28 cellular contexts compared by ENCODE assay signal in the genomic region with DNA sequence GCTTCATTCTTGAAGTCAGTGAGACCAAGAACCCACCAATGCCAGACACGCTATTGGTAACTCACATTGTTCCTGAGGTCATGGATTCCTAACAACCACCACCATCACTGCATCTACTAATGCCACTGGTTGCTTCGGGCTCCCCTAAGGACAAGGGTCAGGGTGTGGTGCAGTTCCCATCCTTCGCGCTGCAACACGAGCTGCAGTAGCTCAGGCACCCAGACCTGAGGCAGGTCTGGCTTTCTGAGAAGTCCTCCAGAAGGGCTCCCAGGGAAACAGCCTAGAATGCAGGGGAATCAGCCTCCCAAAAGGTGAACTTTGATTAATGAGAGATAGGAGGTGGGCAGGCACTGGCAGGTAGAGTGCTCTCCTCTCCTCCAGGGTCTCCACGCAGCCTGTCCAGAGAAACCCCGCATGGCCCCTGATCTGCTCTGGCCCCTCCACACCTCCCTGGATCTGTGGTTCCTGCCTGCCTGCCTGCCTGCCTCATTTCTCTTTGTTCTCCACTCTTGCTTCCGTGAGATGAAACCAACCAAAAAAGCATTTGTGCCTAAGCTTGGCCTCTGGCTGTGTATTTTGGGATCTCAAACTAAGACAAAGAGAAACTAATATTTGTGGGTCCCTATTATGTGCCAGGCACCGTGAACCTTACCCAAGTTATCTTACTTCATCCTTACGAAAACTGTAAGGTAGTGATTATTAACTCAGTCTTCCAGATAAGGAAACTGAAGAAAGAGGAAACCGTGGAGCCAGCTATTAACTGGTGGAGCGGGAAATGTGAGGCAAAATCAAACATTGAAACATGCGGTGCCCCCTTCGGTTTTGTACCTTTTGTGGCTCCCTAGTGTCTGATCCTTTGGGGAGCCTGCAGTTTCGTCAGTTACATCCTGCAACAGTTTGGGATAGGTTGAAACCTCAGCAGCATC. TPM values are rescaled to one million over a fixed set of nuclear protein-coding genes. Genes with fewer than 3 reads are reported as not detected.
DNase-seq lines count a peak whose midpoint lies in the region; ATAC-seq, FAIRE-seq and TF ChIP-seq lines count a peak whose summit lies in the region.
"Had no signal": no experiment of that assay in that cellular context is flagged by ENCODE, and none has a peak within 500 bp of the region (broad histone marks: within the 10 kb centered on the region; RNA-seq: fewer than 3 reads in every experiment).

No MANE protein-coding gene starts in this region.

- H3K27ac ChIP-seq in HepG2 (ENCODE audit: extremely low read length, insufficient read depth, low read length) (no peak overlapping the region), right lobe of liver (no peak overlapping the region), duodenal mucosa (ENCODE audit: low read depth, low read length) (peak overlapping the region; percentile 45)
- H3K27ac ChIP-seq: adrenal gland, coronary artery, ovary, testis had no signal

- no TSS peak for BruUV-seq in HepG2 (replicated peaks; lab: Mats Ljungman, UMichigan)

- H4K20me1 ChIP-seq in HepG2 (ENCODE audit: insufficient read depth, low read length), result no peaks in the 10 kb centered on the region

- POLR2A ChIA-PET in HepG2 (lab: Yijun Ruan, JAX), result no interaction called here

- peak overlapping the region in 2 of 3 experiments; percentile 36 to 62; a peak in 4 of 6 replicates for H3K4me3 ChIP-seq in HepG2 (replicated peaks in 1 of 3; ENCODE audit: insufficient read depth in 1 of 3, low read depth in 2 of 3, low read length in 3 of 3)
- H3K4me3 ChIP-seq in right lobe of liver, result no peak overlapping the region
- H3K4me3 ChIP-seq in duodenal mucosa (ENCODE audit: low read depth in 1 of 2, low read length in 2 of 2), result peak overlapping the region; percentile 20 to 38
- H3K4me3 ChIP-seq: adrenal gland, coronary artery, HAP-1, ovary had no signal

- CTCF ChIA-PET in HepG2 (lab: Yijun Ruan, JAX; ENCODE audit: low intra/inter-chr PET ratio, low total read pairs), result no interaction called here

- H3K79me2 ChIP-seq in HepG2 (ENCODE audit: insufficient read depth, low read length), result no peaks in the 10 kb centered on the region

- peaks cover 7% of the 10 kb centered on the region for H3K9me3 Mint-ChIP-seq in nephron
- H3K9me3 Mint-ChIP-seq: activated CD4-positive, alpha-beta T cell treated with anti-CD3 and anti-CD28 coated beads, Interleukin-2, amount 10 ng/mL, durations not matched to agents 24 days and 14 days had no signal

- peaks cover 4% of the 10 kb centered on the region for H3K27me3 Mint-ChIP-seq in nephron (ENCODE audit: low read depth)

- DNase-seq in HepG2 (ENCODE audit: low spot score) (no peak), right lobe of liver (no peak), DMS53 (lab: John Stamatoyannopoulos, UW) (no peak), head of caudate nucleus (no peak), occipital lobe (lab: John Stamatoyannopoulos, UW) (no peak)
- DNase-seq: 8988T; activated CD4-positive, alpha-beta T cell treated with anti-CD3 and anti-CD28 coated beads, Interleukin-2, amount 10 ng/mL, durations not matched to agents 24 days and 14 days; activated naive CD4-positive, alpha-beta T cell treated with Interleukin-2 at 50 U/mL for 16 hours; activated T-cell treated with anti-CD3 and anti-CD28 coated beads, Interleukin-2, amount 50 U/mL, for 48 hours; adrenal gland; AML-193; DND-41; NCI-H1105 treated with DMSO at 0.1 percent for 48 hours; NCI-H2029 treated with DMSO at 0.1 percent for 48 hours; NCI-H2227 treated with DMSO at 0.1 percent for 48 hours; NCI-H774; ovary; right cardiac atrium; stimulated activated CD4-positive, alpha-beta T cell treated with anti-CD3 and anti-CD28 coated beads, Interleukin-4, amount 100 ng/mL, for 4 hours; stimulated activated naive CD4-positive, alpha-beta T cell had no signal

- TF ChIP-seq RAD21 in HepG2 (CRISPR knock-in tag; IDR thresholded peaks at IDR 0.05), result no peak

- peaks cover 56% of the 10 kb centered on the region for H3K4me1 Mint-ChIP-seq in nephron

- H3K4me2 ChIP-seq in HepG2 (ENCODE audit: low read depth, low read length), result peak overlapping the region; percentile 82

- H3K36me3 Mint-ChIP-seq in nephron (ENCODE audit: low read depth), result no peaks in the 10 kb centered on the region

- peak overlapping the region; percentile 9; the same call in 1 of the 2 replicates for H3K9ac ChIP-seq in HepG2 (ENCODE audit: insufficient read depth, low read depth, low read length)
- H3K9ac ChIP-seq in duodenal mucosa (ENCODE audit: low read depth in 1 of 2, low read length in 2 of 2), result peak overlapping the region; percentile 48 to 55

- H3K9me3 ChIP-seq in HepG2 (ENCODE audit: low read length) (no peaks in the 10 kb centered on the region), right lobe of liver (no peaks in the 10 kb centered on the region), duodenal mucosa (ENCODE audit: control insufficient read depth in 1 of 2, low read length in 2 of 2) (no peaks in the 10 kb centered on the region)
- H3K9me3 ChIP-seq: adrenal gland, ovary, testis had no signal

- peak overlapping the region; percentile 50 for H2AFZ ChIP-seq in HepG2 (ENCODE audit: low read length)

- intact Hi-C loops in HepG2 (cut with micrococcal nuclease; ENCODE audit: unreplicated experiment) (loop anchor here (5.0 kb wide), 1 partner anchor 173 kb away; no protein-coding TSS in a partner anchor), right lobe of liver (cut with DNase I) (no loop called here), head of caudate nucleus (cut with DNase I) (loop anchor here (5.0 kb wide), 1 partner anchor 42 kb away; the partner anchor contains the start of gene USP3)

- TF ChIP-seq EP300 in HepG2 (IDR thresholded peaks at IDR 0.05; ENCODE audit: low read depth in 2 of 2, low read length in 2 of 2) (no peak), HepG2 (CRISPR knock-in tag; IDR thresholded peaks at IDR 0.05; ENCODE audit: borderline replicate concordance) (no peak)

- peak; percentile 58 for ATAC-seq in HepG2
- ATAC-seq in right lobe of liver, result no peak
- no peak for ATAC-seq in HG02938 (IDR thresholded peaks at IDR 0.05; ENCODE audit: unreplicated experiment)
- ATAC-seq: SK-N-SH treated with all-trans-retinoic acid at 6 μM for 48 hours had no signal

- in situ Hi-C loops in HepG2 (cut with HindIII; ENCODE audit: extremely low pct_ligation_motif_present, low pct_unique_long_range_greater_than_20kb), result no loop called here

- FAIRE-seq in HepG2 (lab: Jason Lieb, UNC), result no peak
- FAIRE-seq: endometrium had no signal

- TF ChIP-seq POLR2A in HepG2 (IDR thresholded peaks at IDR 0.05; ENCODE audit: insufficient read depth in 1 of 2, low read depth in 2 of 2, low read length in 2 of 2) (no peak), right lobe of liver (IDR thresholded peaks at IDR 0.05) (no peak)

- H3K36me3 ChIP-seq in HepG2 (replicated peaks in 1 of 2; ENCODE audit: control insufficient read depth in 1 of 2, insufficient read depth in 2 of 2, low read length in 2 of 2) (no peaks in the 10 kb centered on the region), right lobe of liver (no peaks in the 10 kb centered on the region), duodenal mucosa (ENCODE audit: control insufficient read depth in 1 of 2, insufficient read depth in 2 of 2, low read length in 2 of 2) (no peaks in the 10 kb centered on the region)
- H3K36me3 ChIP-seq: adrenal gland, HAP-1, ovary had no signal

- H3K27me3 ChIP-seq in HepG2 (ENCODE audit: control insufficient read depth in 1 of 2, insufficient read depth in 2 of 2, low read length in 2 of 2) (no peaks in the 10 kb centered on the region; a peak in 1 of 5 replicates), right lobe of liver (no peaks in the 10 kb centered on the region), duodenal mucosa (ENCODE audit: control insufficient read depth in 1 of 2, insufficient read depth in 2 of 2, low read length in 2 of 2) (no peaks in the 10 kb centered on the region)
- H3K27me3 ChIP-seq: adrenal gland, ovary, testis had no signal

- peak overlapping the region in 1 of 3 experiments; percentile 31 for H3K4me3 Mint-ChIP-seq in nephron
- H3K4me3 Mint-ChIP-seq: activated CD4-positive, alpha-beta T cell treated with anti-CD3 and anti-CD28 coated beads, Interleukin-2, amount 10 ng/mL, durations not matched to agents 24 days and 14 days had no signal

- H3K4me1 ChIP-seq in HepG2 (ENCODE audit: insufficient read depth, low read length) (peaks cover 49% of the 10 kb centered on the region), right lobe of liver (peaks cover 0 to 8% (median 2%) of the 10 kb centered on the region in 4 donors), duodenal mucosa (ENCODE audit: control insufficient read depth in 1 of 2, insufficient read depth in 2 of 2, low read length in 2 of 2) (peaks cover 37 to 45% of the 10 kb centered on the region in 2 donors)
- H3K4me1 ChIP-seq: adrenal gland, HAP-1 had no signal

- H3K27ac Mint-ChIP-seq in nephron, result peak overlapping the region; percentile 46 to 78 (median 61)
- H3K27ac Mint-ChIP-seq: activated CD4-positive, alpha-beta T cell treated with anti-CD3 and anti-CD28 coated beads, Interleukin-2, amount 10 ng/mL, durations not matched to agents 24 days and 14 days had no signal

- WGBS in HepG2 (ENCODE audit: low lambda C conversion rate), result 13% methylated on average over 11 of the region's 15 CpGs
- 53% methylated on average over 8 of the region's 15 CpGs for WGBS in right lobe of liver (ENCODE audit: insufficient coverage, low coverage, low lambda C conversion rate, missing lambda C conversion rate)

- no peak for TF ChIP-seq CTCF in HepG2 (CRISPR knock-in tag; IDR thresholded peaks at IDR 0.05)
- TF ChIP-seq CTCF in right lobe of liver (IDR thresholded peaks at IDR 0.05), result no peak
- TF ChIP-seq CTCF in nephron (IDR thresholded peaks at IDR 0.05; ENCODE audit: unreplicated experiment in 3 of 3), result no peak

RNA-seq across cellular contexts. Expression of gene USP3, which starts 43.9 kb away (rescaled TPM):
- total RNA-seq in HepG2 (2016; rRNA removed; fragmentation: Illumina TruSeq; extraction: Trizol) (55.9 and 61.2 TPM in 2 replicates), right lobe of liver (10 to 100 TPM; 21.9 to 33.8 (median 24.8) TPM), occipital lobe (86.4 TPM)
- total RNA-seq in HepG2 (2016; cell fraction: cytosol; rRNA removed; fragmentation: Illumina TruSeq; extraction: Trizol; ENCODE audit: low read depth), result 201 and 217 TPM in 2 replicates
- total RNA-seq in HepG2 (2016; cell fraction: insoluble cytoplasmic fraction; rRNA removed; fragmentation: Illumina TruSeq; extraction: Trizol), result 52.9 and 64.6 TPM in 2 replicates
- 111 and 117 TPM in 2 replicates for total RNA-seq in HepG2 (2016; cell fraction: membrane; rRNA removed; fragmentation: Illumina TruSeq; extraction: Trizol)
- 87.7 and 94.7 TPM in 2 replicates for total RNA-seq in HepG2 (2016; cell fraction: nucleus; rRNA removed; fragmentation: Illumina TruSeq; extraction: Trizol)
- polyA plus RNA-seq in HepG2 (2011; rRNA removed), result 14.3 and 16.0 TPM in 2 replicates
- 10.3 and 13.3 TPM in 2 replicates for polyA plus RNA-seq in HepG2 (2011; cell fraction: cytosol; rRNA removed)
- 39.8 and 44.5 TPM in 2 replicates for polyA plus RNA-seq in HepG2 (2011; cell fraction: nucleus; rRNA removed)
- polyA plus RNA-seq in HepG2 (2012), result 36.2 and 40.8 TPM in 2 replicates
- polyA plus RNA-seq in HepG2 (2016; cell fraction: cytosol; fragmentation: Illumina TruSeq; extraction: Trizol; ENCODE audit: low read depth), result 10.3 and 13.7 TPM in 2 replicates
- 42.1 and 42.7 TPM in 2 replicates for polyA plus RNA-seq in HepG2 (2016; cell fraction: insoluble cytoplasmic fraction; fragmentation: Illumina TruSeq; extraction: Trizol; ENCODE audit: low read depth)
- polyA plus RNA-seq in HepG2 (2016; cell fraction: membrane; fragmentation: Illumina TruSeq; extraction: Trizol; ENCODE audit: low read depth), result 25.5 and 25.9 TPM in 2 replicates
- 86.8 and 90.5 TPM in 2 replicates for polyA plus RNA-seq in HepG2 (2016; cell fraction: nucleus; fragmentation: Illumina TruSeq; extraction: Trizol; ENCODE audit: insufficient read depth, low read depth)
- polyA minus RNA-seq in HepG2 (2011; rRNA and poly(A)+ RNA removed; ENCODE audit: low replicate concordance), result 30.9 and 34.8 TPM in 2 replicates
- polyA minus RNA-seq in HepG2 (2011; cell fraction: cytosol; rRNA and poly(A)+ RNA removed), result 30.4 and 30.9 TPM in 2 replicates
- 88.7 and 110 TPM in 2 replicates for polyA minus RNA-seq in HepG2 (2011; cell fraction: nucleus; rRNA and poly(A)+ RNA removed)

Comparison
In these comparisons a context has a peak if more than half of its experiments do, and no peak if none do; other contexts are left out.
1. H3K4me3 ChIP-seq: peak in HepG2 (2 of 3) and duodenal mucosa (2 of 2); none in right lobe of liver (0 of 3).
2. intact Hi-C loops: an anchor here in HepG2 (5.0 kb wide) and head of caudate nucleus (5.0 kb wide); none called in right lobe of liver.